19 cellular contexts compared by ENCODE assay signal in genomic region chr6:154758125-154758524, GRCh38. TPM values are rescaled to one million over a fixed set of nuclear protein-coding genes. Genes with fewer than 3 reads are reported as not detected.
DNase-seq lines count a peak whose midpoint lies in the region; ATAC-seq and TF ChIP-seq lines count a peak whose summit lies in the region.
"Had no signal": no experiment of that assay in that cellular context is flagged by ENCODE, and none has a peak within 500 bp of the region (broad histone marks: within the 10 kb centered on the region; RNA-seq: fewer than 3 reads in every experiment).

No MANE protein-coding gene starts in this region.

- H3K9me3 ChIP-seq in RWPE2 (ENCODE audit: severe bottlenecking): no peaks in the 10 kb centered on the region
- H3K9me3 ChIP-seq: Caco-2, transverse colon had no signal

- peaks cover 3% of the 10 kb centered on the region; the same call in 1 of the 3 replicates for H3K36me3 Mint-ChIP-seq in GM23338 (ENCODE audit: low read depth)
- peaks cover 2% of the 10 kb centered on the region for H3K36me3 Mint-ChIP-seq in osteocyte (ENCODE audit: unreplicated experiment)

- ATAC-seq in GM23338 (peak; percentile 28; the same call in 2 of the 3 replicates), RWPE2 (ENCODE audit: low read depth) (peak; percentile 70)
- ATAC-seq: PC-3 had no signal

- peaks cover 63% of the 10 kb centered on the region for H4K20me1 ChIP-seq in GM23338 (replicated peaks; ENCODE audit: insufficient read depth)

- peaks cover 43% of the 10 kb centered on the region for H3K4me1 ChIP-seq in GM23338 (ENCODE audit: insufficient read depth)
- H3K4me1 ChIP-seq in RWPE2 (ENCODE audit: insufficient read depth, poor library complexity, severe bottlenecking): peaks cover 31% of the 10 kb centered on the region
- H3K4me1 ChIP-seq: Caco-2 had no signal

- H3K9me2 ChIP-seq in GM23338 (ENCODE audit: insufficient read depth): no peaks in the 10 kb centered on the region

- H3K4me1 Mint-ChIP-seq in GM23338 (peaks cover 39% of the 10 kb centered on the region), osteocyte (ENCODE audit: unreplicated experiment) (peaks cover 28% of the 10 kb centered on the region)

- peak overlapping the region; percentile 56 for H3K27ac ChIP-seq in GM23338 (ENCODE audit: low read depth)
- H3K27ac ChIP-seq in RWPE2 (ENCODE audit: poor library complexity, severe bottlenecking): peak overlapping the region; percentile 25
- H3K27ac ChIP-seq in epithelial cell of prostate: peak overlapping the region; percentile 63
- H3K27ac ChIP-seq: transverse colon had no signal

- H3K27ac Mint-ChIP-seq in GM23338 (no peak overlapping the region), osteocyte (ENCODE audit: unreplicated experiment) (peak overlapping the region; percentile 18)
- H3K27ac Mint-ChIP-seq: activated CD4-positive, alpha-beta memory T cell treated with anti-CD3 and anti-CD28 coated beads for 36 hours had no signal

- H2AFZ ChIP-seq in GM23338: no peak overlapping the region

- 0 out of 2 replicates have a peak overlapping the region, but pooled peaks have one; percentile 9 for H3K4me2 ChIP-seq in GM23338

- no peak for TF ChIP-seq CTCF in GM23338 (conservative IDR thresholded peaks at IDR 0.05; ENCODE audit: low read depth in 2 of 2)
- TF ChIP-seq CTCF in RWPE2 (IDR thresholded peaks at IDR 0.05; ENCODE audit: poor library complexity, severe bottlenecking): no peak
- TF ChIP-seq CTCF in osteocyte (IDR thresholded peaks at IDR 0.05): no peak

- H3K27me3 Mint-ChIP-seq in GM23338 (ENCODE audit: insufficient read depth, low read depth, poor library complexity): peaks cover 8% of the 10 kb centered on the region
- H3K27me3 Mint-ChIP-seq in osteocyte (ENCODE audit: unreplicated experiment): no peaks in the 10 kb centered on the region
- H3K27me3 Mint-ChIP-seq: activated CD4-positive, alpha-beta memory T cell treated with anti-CD3 and anti-CD28 coated beads for 36 hours had no signal

- DNase-seq in GM23338 (ENCODE audit: low spot score) (no peak), RWPE2 (ENCODE audit: low spot score) (no peak), epithelial cell of prostate (ENCODE audit: low read depth, low spot score) (peak; percentile 55), osteocyte (ENCODE audit: extremely low spot score, unreplicated experiment) (no peak), HEK293T (ENCODE audit: extremely low spot score) (no peak), HPDE6-E6E7 (ENCODE audit: extremely low spot score) (no peak)
- no peak for DNase-seq in activated naive CD4-positive, alpha-beta T cell (lab: John Stamatoyannopoulos, UW)
- DNase-seq: activated CD4-positive, alpha-beta memory T cell treated with anti-CD3 and anti-CD28 coated beads for 36 hours; activated effector memory CD4-positive, alpha-beta T cell treated with Interleukin-2 at 50 U/mL for 16 hours; Caco-2; GDM1; NCI-H1092; NCI-H187; NCI-H524; occipital lobe; PC-3; Right ventricle myocardium superior; transverse colon had no signal

- peaks cover 100% of the 10 kb centered on the region for H3K79me2 ChIP-seq in GM23338 (replicated peaks; ENCODE audit: insufficient read depth)

- POLR2A ChIA-PET in HEK293T (lab: Yijun Ruan, JAX): no interaction called here

- H3K36me3 ChIP-seq in GM23338 (ENCODE audit: insufficient read depth) (no peaks in the 10 kb centered on the region), RWPE2 (ENCODE audit: low read depth) (peaks cover 7% of the 10 kb centered on the region; the same call in 1 of the 2 replicates)
- H3K36me3 ChIP-seq: transverse colon had no signal

- CTCF ChIA-PET in HEK293T (lab: Yijun Ruan, JAX): no interaction called here

- no peaks in the 10 kb centered on the region for H3F3A ChIP-seq in GM23338 (replicated peaks; ENCODE audit: low read depth)

- H3K4me3 Mint-ChIP-seq in GM23338 (no peak overlapping the region), osteocyte (ENCODE audit: unreplicated experiment) (no peak overlapping the region)
- H3K4me3 Mint-ChIP-seq: activated CD4-positive, alpha-beta memory T cell treated with anti-CD3 and anti-CD28 coated beads for 36 hours had no signal

- no peaks in the 10 kb centered on the region; the same call in 2 of the 3 replicates for H3K9me3 Mint-ChIP-seq in GM23338
- H3K9me3 Mint-ChIP-seq in osteocyte (ENCODE audit: unreplicated experiment): no peaks in the 10 kb centered on the region
- H3K9me3 Mint-ChIP-seq: activated CD4-positive, alpha-beta memory T cell treated with anti-CD3 and anti-CD28 coated beads for 36 hours had no signal

- H3K4me3 ChIP-seq in GM23338 (no peak overlapping the region), RWPE2 (ENCODE audit: severe bottlenecking) (no peak overlapping the region)
- H3K4me3 ChIP-seq: lung, transverse colon had no signal

- H3K27me3 ChIP-seq in GM23338 (ENCODE audit: insufficient read depth): no peaks in the 10 kb centered on the region
- no peaks in the 10 kb centered on the region for H3K27me3 ChIP-seq in RWPE2 (ENCODE audit: insufficient read depth, poor library complexity, severe bottlenecking)
- H3K27me3 ChIP-seq: transverse colon had no signal

TF ChIP-seq in GM23338, 12 proteins besides CTCF, POLR2A, EP300 and RAD21:
- TF ChIP-seq EZH2 (IDR thresholded peaks at IDR 0.05; ENCODE audit: low read depth, unreplicated experiment) (no peak), ZNF114 (CRISPR knock-in tag; IDR thresholded peaks at IDR 0.05) (no peak), CREB1 (CRISPR knock-in tag; IDR thresholded peaks at IDR 0.05; ENCODE audit: low read depth) (no peak), JUNB (IDR thresholded peaks at IDR 0.05; ENCODE audit: unreplicated experiment) (no peak)

TF ChIP-seq in HEK293T, 16 proteins besides CTCF, POLR2A, EP300 and RAD21:
- TF ChIP-seq L3MBTL2 (conservative IDR thresholded peaks at IDR 0.05): no peak
- no peak for TF ChIP-seq BHLHE40 (IDR thresholded peaks at IDR 0.05; ENCODE audit: borderline replicate concordance)
- TF ChIP-seq CTBP1 (IDR thresholded peaks at IDR 0.05; ENCODE audit: borderline replicate concordance): no peak
- TF ChIP-seq FOXK2 (IDR thresholded peaks at IDR 0.05): no peak
- TF ChIP-seq NFRKB (IDR thresholded peaks at IDR 0.05): no peak
- TF ChIP-seq ZNF384 (IDR thresholded peaks at IDR 0.05): no peak
- TF ChIP-seq PKNOX1 (IDR thresholded peaks at IDR 0.05): no peak
- no peak for TF ChIP-seq SP1 (IDR thresholded peaks at IDR 0.05)
- no peak for TF ChIP-seq ELF4 (IDR thresholded peaks at IDR 0.05)
- TF ChIP-seq FOXA1 (IDR thresholded peaks at IDR 0.05): no peak

RNA-seq across cellular contexts. Expression of gene SCAF8, which starts 24.9 kb away (rescaled TPM):
- total RNA-seq in GM23338 (2014; rRNA removed; shearing (Covaris generic)): 37.9 and 40.8 TPM in 2 replicates
- 12.8 and 13.8 TPM in 2 replicates for polyA plus RNA-seq in GM23338 (2016; fragmentation: Nextera tagmentation; extraction: Ambion mirVana)
- 46.1 and 46.6 TPM in 2 replicates for total RNA-seq in osteocyte
